Comparison of ENCODE assay signal across 25 cellular contexts in genomic region chr10:28600056-28600455, GRCh38.
"Had no signal": no experiment of that assay in that cellular context is flagged by ENCODE, and none has a peak within 500 bp of the region (broad histone marks: within the 10 kb centered on the region; RNA-seq: fewer than 3 reads in every experiment).

No MANE protein-coding gene starts in this region.

- H3K27me3 ChIP-seq: adrenal gland had no signal

- H3K27ac ChIP-seq: adrenal gland, SK-N-MC had no signal

- H3K36me3 ChIP-seq: adrenal gland had no signal

- ATAC-seq: activated T-cell treated with anti-CD3 and anti-CD28 coated beads, Interleukin-2, amount 50 U/mL, for 72 hours; Right ventricle myocardium inferior; T-cell had no signal

- H3K4me3 ChIP-seq: adrenal gland, SK-N-MC had no signal

- H3K9me3 ChIP-seq: adrenal gland had no signal

- DNase-seq: activated B cell treated with CpG ODN at 0.5 μM for 24 hours; activated CD4-positive, alpha-beta memory T cell treated with anti-CD3 and anti-CD28 coated beads, Interleukin-2, amount 10 ng/mL, durations not matched to agents 7 days and 5 days; activated CD4-positive, alpha-beta T cell treated with anti-CD3 and anti-CD28 coated beads, Interleukin-2, amount 10 ng/mL, durations not matched to agents 7 days and 5 days; activated gamma-delta T cell treated with Interleukin-2 at 50 U/mL for 16 hours; activated naive CD4-positive, alpha-beta T cell treated with anti-CD3 and anti-CD28 coated beads, Interleukin-2, amount 50 U/mL, for 16 hours; activated naive CD8-positive, alpha-beta T cell treated with anti-CD3 and anti-CD28 coated beads, Interleukin-2, amount 10 ng/mL, durations not matched to agents 7 days and 5 days; activated T-cell treated with anti-CD3 and anti-CD28 coated beads for 4 hours; activated T-cell treated with anti-CD3 and anti-CD28 coated beads, Interleukin-2, amount 50 U/mL, for 72 hours; adrenal gland; anterior cingulate cortex; central memory CD4-positive, alpha-beta T cell; NCI-H1092; NCI-H1417; NCI-H1930; NCI-H2171; NCI-H226; NCI-H510A; NCI-H526 treated with DMSO at 0.1 percent for 48 hours; NCI-H82; RPMI8226; T-cell; T-helper 2 cell; T1000 had no signal
